In the genomic region with DNA sequence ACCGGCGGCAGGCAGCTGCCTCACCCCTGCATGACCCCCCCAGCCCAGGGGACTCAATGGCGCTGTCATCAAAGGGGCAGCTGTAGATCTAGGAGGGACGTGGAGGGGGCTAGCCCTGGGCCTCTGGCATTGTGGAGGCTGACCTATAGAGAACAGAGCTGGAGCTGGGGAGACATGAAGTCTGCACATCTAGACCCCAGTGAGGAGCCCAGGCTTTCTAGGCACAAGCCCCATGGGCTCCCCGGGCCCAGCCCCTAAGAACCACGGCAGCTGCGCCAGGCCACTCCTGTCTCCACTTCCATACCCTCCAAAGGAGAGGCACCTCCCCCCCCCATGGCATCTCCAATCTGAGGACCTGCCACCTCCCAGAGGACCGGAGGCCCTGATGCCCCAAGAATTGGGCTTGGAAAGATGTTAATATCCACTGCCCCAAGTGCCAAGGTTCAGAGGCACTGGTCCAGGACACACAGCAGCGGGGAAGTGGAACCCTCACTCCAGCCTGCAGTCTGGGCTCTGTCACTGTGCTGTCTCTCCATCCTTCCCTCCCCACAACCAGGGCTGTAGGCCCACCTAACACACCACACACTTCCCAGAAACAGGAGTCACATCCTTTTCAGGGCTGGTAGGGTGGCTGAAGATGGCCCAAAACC, we compare ENCODE assay signal across 1 cellular context.
TF ChIP-seq lines count a peak whose summit lies in the region.

No MANE protein-coding gene starts in this region.

TF ChIP-seq in GM23338, 12 proteins besides CTCF, POLR2A, EP300 and RAD21 (continued from another document):
- TF ChIP-seq, protein P1, sequence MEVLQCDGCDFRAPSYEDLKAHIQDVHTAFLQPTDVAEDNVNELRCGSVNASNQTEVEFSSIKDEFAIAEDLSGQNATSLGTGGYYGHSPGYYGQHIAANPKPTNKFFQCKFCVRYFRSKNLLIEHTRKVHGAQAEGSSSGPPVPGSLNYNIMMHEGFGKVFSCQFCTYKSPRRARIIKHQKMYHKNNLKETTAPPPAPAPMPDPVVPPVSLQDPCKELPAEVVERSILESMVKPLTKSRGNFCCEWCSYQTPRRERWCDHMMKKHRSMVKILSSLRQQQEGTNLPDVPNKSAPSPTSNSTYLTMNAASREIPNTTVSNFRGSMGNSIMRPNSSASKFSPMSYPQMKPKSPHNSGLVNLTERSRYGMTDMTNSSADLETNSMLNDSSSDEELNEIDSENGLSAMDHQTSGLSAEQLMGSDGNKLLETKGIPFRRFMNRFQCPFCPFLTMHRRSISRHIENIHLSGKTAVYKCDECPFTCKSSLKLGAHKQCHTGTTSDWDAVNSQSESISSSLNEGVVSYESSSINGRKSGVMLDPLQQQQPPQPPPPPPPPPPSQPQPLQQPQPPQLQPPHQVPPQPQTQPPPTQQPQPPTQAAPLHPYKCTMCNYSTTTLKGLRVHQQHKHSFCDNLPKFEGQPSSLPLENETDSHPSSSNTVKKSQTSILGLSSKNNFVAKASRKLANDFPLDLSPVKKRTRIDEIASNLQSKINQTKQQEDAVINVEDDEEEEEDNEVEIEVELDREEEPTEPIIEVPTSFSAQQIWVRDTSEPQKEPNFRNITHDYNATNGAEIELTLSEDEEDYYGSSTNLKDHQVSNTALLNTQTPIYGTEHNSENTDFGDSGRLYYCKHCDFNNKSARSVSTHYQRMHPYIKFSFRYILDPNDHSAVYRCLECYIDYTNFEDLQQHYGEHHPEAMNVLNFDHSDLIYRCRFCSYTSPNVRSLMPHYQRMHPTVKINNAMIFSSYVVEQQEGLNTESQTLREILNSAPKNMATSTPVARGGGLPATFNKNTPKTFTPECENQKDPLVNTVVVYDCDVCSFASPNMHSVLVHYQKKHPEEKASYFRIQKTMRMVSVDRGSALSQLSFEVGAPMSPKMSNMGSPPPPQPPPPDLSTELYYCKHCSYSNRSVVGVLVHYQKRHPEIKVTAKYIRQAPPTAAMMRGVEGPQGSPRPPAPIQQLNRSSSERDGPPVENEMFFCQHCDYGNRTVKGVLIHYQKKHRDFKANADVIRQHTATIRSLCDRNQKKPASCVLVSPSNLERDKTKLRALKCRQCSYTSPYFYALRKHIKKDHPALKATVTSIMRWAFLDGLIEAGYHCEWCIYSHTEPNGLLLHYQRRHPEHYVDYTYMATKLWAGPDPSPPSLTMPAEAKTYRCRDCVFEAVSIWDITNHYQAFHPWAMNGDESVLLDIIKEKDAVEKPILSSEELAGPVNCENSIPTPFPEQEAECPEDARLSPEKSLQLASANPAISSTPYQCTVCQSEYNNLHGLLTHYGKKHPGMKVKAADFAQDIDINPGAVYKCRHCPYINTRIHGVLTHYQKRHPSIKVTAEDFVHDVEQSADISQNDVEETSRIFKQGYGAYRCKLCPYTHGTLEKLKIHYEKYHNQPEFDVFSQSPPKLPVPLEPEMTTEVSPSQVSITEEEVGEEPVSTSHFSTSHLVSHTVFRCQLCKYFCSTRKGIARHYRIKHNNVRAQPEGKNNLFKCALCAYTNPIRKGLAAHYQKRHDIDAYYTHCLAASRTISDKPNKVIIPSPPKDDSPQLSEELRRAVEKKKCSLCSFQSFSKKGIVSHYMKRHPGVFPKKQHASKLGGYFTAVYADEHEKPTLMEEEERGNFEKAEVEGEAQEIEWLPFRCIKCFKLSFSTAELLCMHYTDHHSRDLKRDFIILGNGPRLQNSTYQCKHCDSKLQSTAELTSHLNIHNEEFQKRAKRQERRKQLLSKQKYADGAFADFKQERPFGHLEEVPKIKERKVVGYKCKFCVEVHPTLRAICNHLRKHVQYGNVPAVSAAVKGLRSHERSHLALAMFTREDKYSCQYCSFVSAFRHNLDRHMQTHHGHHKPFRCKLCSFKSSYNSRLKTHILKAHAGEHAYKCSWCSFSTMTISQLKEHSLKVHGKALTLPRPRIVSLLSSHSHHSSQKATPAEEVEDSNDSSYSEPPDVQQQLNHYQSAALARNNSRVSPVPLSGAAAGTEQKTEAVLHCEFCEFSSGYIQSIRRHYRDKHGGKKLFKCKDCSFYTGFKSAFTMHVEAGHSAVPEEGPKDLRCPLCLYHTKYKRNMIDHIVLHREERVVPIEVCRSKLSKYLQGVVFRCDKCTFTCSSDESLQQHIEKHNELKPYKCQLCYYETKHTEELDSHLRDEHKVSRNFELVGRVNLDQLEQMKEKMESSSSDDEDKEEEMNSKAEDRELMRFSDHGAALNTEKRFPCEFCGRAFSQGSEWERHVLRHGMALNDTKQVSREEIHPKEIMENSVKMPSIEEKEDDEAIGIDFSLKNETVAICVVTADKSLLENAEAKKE (CRISPR knock-in tag; IDR thresholded peaks at IDR 0.05), result no peak
- TF ChIP-seq, protein P2, sequence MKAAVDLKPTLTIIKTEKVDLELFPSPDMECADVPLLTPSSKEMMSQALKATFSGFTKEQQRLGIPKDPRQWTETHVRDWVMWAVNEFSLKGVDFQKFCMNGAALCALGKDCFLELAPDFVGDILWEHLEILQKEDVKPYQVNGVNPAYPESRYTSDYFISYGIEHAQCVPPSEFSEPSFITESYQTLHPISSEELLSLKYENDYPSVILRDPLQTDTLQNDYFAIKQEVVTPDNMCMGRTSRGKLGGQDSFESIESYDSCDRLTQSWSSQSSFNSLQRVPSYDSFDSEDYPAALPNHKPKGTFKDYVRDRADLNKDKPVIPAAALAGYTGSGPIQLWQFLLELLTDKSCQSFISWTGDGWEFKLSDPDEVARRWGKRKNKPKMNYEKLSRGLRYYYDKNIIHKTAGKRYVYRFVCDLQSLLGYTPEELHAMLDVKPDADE (IDR thresholded peaks at IDR 0.05), result no peak
- TF ChIP-seq ZNF331 (CRISPR knock-in tag; IDR thresholded peaks at IDR 0.05; ENCODE audit: low read depth), result no peak
